Comparison of ENCODE assay signal across 1 cellular context in genomic region chr1:41671116-41671755, GRCh38.
TF ChIP-seq lines count a peak whose summit lies in the region.

No MANE protein-coding gene starts in this region.

TF ChIP-seq in A549, 52 proteins besides CTCF, POLR2A, EP300 and RAD21 (continued from another document):
- TF ChIP-seq PBX3 (IDR thresholded peaks at IDR 0.05), result no peak
- no peak for TF ChIP-seq USF2 (IDR thresholded peaks at IDR 0.05)
- no peak for TF ChIP-seq KDM5A (IDR thresholded peaks at IDR 0.05)
- no peak for TF ChIP-seq CBX2 (IDR thresholded peaks at IDR 0.05; ENCODE audit: borderline replicate concordance, low read depth)
- TF ChIP-seq HOXB5 (CRISPR knock-in tag; IDR thresholded peaks at IDR 0.05), result no peak
TF ChIP-seq in A549: peak in this region for 0.
